ENCODE assay signal across 8 cellular contexts in genomic region chr2:189674374-189675112, GRCh38. TPM values are rescaled to one million over a fixed set of nuclear protein-coding genes. Genes with fewer than 3 reads are reported as not detected.
DNase-seq lines count a peak whose midpoint lies in the region; ATAC-seq, FAIRE-seq and TF ChIP-seq lines count a peak whose summit lies in the region.

Gene ANKAR (plus strand): TSS chr2:189674670. CDS start chr2:189676491, 1,821 bp downstream.

- peaks cover 16% of the 10 kb centered on the region for H3K4me1 Mint-ChIP-seq in type B pancreatic cell (ENCODE audit: unreplicated experiment)

- peaks cover 0 to 36% (median 23%) of the 10 kb centered on the region in 9 donors for H3K4me1 ChIP-seq in heart right ventricle

- ATAC-seq in GM21367 (IDR thresholded peaks at IDR 0.05; ENCODE audit: unreplicated experiment) (peak; percentile 95), heart right ventricle (peak; percentile 97 to 100 (median 98))

- H3K36me3 ChIP-seq in heart right ventricle: peaks cover 0 to 30% (median 2%) of the 10 kb centered on the region in 9 donors

- no peaks in the 10 kb centered on the region for H3K27me3 ChIP-seq in heart right ventricle

- TF ChIP-seq CTCF in heart right ventricle (IDR thresholded peaks at IDR 0.05) (peak; percentile 80 to 99 (median 91)), type B pancreatic cell (conservative IDR thresholded peaks at IDR 0.05) (peak; percentile 86)

- H3K4me3 Mint-ChIP-seq in type B pancreatic cell: peak within 1 kb of the TSS; percentile 94

- H3K4me3 ChIP-seq in heart right ventricle: peak within 1 kb of the TSS; percentile 49 to 82 (median 68)

- H3K9me3 Mint-ChIP-seq in type B pancreatic cell: peaks cover 14% of the 10 kb centered on the region

- intact Hi-C loops in heart right ventricle (cut with DNase I) (loop anchor here in 2 of 10 donors (1.0 kb wide), 1 partner anchor 13 kb away; the partner anchor contains the start of gene ASNSD1 (in 2 of the 2)), posterior vena cava (cut with DNase I) (no loop called here)

- in situ Hi-C loops in Caki2 (cut with HindIII; ENCODE audit: low pct_unique_long_range_greater_than_20kb, low sequenced_read_pairs): no loop called here

- H3K36me3 Mint-ChIP-seq in type B pancreatic cell: peaks cover 29% of the 10 kb centered on the region

- H3K27me3 Mint-ChIP-seq in type B pancreatic cell: no peaks in the 10 kb centered on the region

- H3K27ac ChIP-seq in adipose tissue (ENCODE audit: low read depth, low read length): peak within 1 kb of the TSS; percentile 60
- H3K27ac ChIP-seq in heart right ventricle: peak within 1 kb of the TSS; percentile 88 to 99 (median 98)

- FAIRE-seq in HTR-8/SVneo (lab: Jason Lieb, UNC): peak; percentile 91

- peak within 1 kb of the TSS; percentile 88 for H3K27ac Mint-ChIP-seq in type B pancreatic cell

- peak; percentile 88 for DNase-seq in Caki2 (ENCODE audit: low read depth)
- DNase-seq in HTR-8/SVneo (ENCODE audit: insufficient read length, low spot score): peak; percentile 79
- peak; percentile 71 to 85 for DNase-seq in SW 1271 (lab: John Stamatoyannopoulos, UW)
- DNase-seq in heart right ventricle: peak; percentile 89 to 92
- DNase-seq in posterior vena cava (ENCODE audit: low spot score): peak; percentile 97
- DNase-seq in type B pancreatic cell (ENCODE audit: extremely low spot score, unreplicated experiment): peak; percentile 89

- WGBS in adipose tissue, 3 donors: 0 to 1% (median 0%) methylated on average over 51 to 62 of the region's 62 CpGs
- WGBS in heart right ventricle, 2 donors: 1 to 2% methylated on average over 58 to 62 of the region's 62 CpGs

- H3K9me3 ChIP-seq in heart right ventricle: peaks cover 0 to 19% (median 6%) of the 10 kb centered on the region in 11 donors

RNA-seq across cellular contexts. Expression of gene ANKAR, which starts in this region (rescaled TPM):
- total RNA-seq in Caki2 (2014; rRNA removed; shearing (Covaris generic); ENCODE audit: low replicate concordance): 2.7 and 4.1 TPM in 2 replicates
- 1 to 10 TPM; 1.4 to 7.9 (median 4.0) TPM for polyA plus RNA-seq in adipose tissue
- total RNA-seq in heart right ventricle: 1 to 10 TPM; 4.4 to 9.3 (median 5.8) TPM
- polyA plus RNA-seq in heart right ventricle: 1 to 10 TPM in 1 of 2 donors, under 1 TPM in 1; 0.64 to 5.6 TPM
- 10 to 100 TPM; 14.1 to 15.1 TPM for total RNA-seq in posterior vena cava
- total RNA-seq in type B pancreatic cell (ENCODE audit: low replicate concordance): 2.0 and 6.5 TPM in 2 replicates

Comparison
In these comparisons a context has a peak if more than half of its experiments do, and no peak if none do; other contexts are left out.
1. Peak in every context shown above with its lines: DNase-seq, ATAC-seq, H3K4me3 ChIP-seq and H3K27ac ChIP-seq.